Comparison of ENCODE assay signal across 8 cellular contexts in genomic region chr20:834151-834747, GRCh38. TPM values are rescaled to one million over a fixed set of nuclear protein-coding genes. Genes with fewer than 3 reads are reported as not detected.
A peak's percentile ranks its signal among the peaks of the same experiment; 100 is the strongest.
DNase-seq lines count a peak whose midpoint lies in the region; ATAC-seq and TF ChIP-seq lines count a peak whose summit lies in the region.

No MANE protein-coding gene starts in this region.

- no peak overlapping the region for H3K27ac ChIP-seq in neural progenitor cell

- DNase-seq in NCI-H69 (lab: John Stamatoyannopoulos, UW) (peak; percentile 42), endothelial cell (ENCODE audit: low spot score) (no peak), neural progenitor cell (ENCODE audit: low spot score) (peak; percentile 31), HT-29 (ENCODE audit: low spot score) (no peak), retina (no peak)

- peak overlapping the region; percentile 60 for H3K4me3 ChIP-seq in neural progenitor cell

- H3K27me3 Mint-ChIP-seq in endothelial cell (ENCODE audit: unreplicated experiment) (peaks cover 5% of the 10 kb centered on the region), neural progenitor cell (ENCODE audit: insufficient read depth, low read depth) (peaks cover 13% of the 10 kb centered on the region)

- peak overlapping the region; percentile 83 for H3K4me2 ChIP-seq in neural progenitor cell

- peaks cover 5% of the 10 kb centered on the region for H3K9me3 Mint-ChIP-seq in endothelial cell (ENCODE audit: unreplicated experiment)
- H3K9me3 Mint-ChIP-seq in neural progenitor cell = peaks cover 4% of the 10 kb centered on the region

- ATAC-seq in GM18907 (IDR thresholded peaks at IDR 0.05; ENCODE audit: unreplicated experiment) (peak; percentile 10), HG02884 (IDR thresholded peaks at IDR 0.05; ENCODE audit: unreplicated experiment) (no peak), HG03520 (IDR thresholded peaks at IDR 0.05; ENCODE audit: unreplicated experiment) (no peak)

- H3K9me3 ChIP-seq in neural progenitor cell (ENCODE audit: low read depth) = no peaks in the 10 kb centered on the region

- TF ChIP-seq CTCF in endothelial cell (IDR thresholded peaks at IDR 0.05; ENCODE audit: unreplicated experiment) = no peak
- no peak for TF ChIP-seq CTCF in neural progenitor cell (IDR thresholded peaks at IDR 0.05)

- no peak overlapping the region for H3K9ac ChIP-seq in neural progenitor cell

- H3K36me3 Mint-ChIP-seq in endothelial cell (ENCODE audit: low read depth, unreplicated experiment) = peaks cover 14% of the 10 kb centered on the region
- peaks cover 4% of the 10 kb centered on the region for H3K36me3 Mint-ChIP-seq in neural progenitor cell

- peaks cover 15% of the 10 kb centered on the region for H3K27me3 ChIP-seq in neural progenitor cell

- no peaks in the 10 kb centered on the region for H3K79me2 ChIP-seq in neural progenitor cell (ENCODE audit: low read depth)

- H3K4me3 Mint-ChIP-seq in endothelial cell (ENCODE audit: unreplicated experiment) (peak overlapping the region; percentile 89), neural progenitor cell (peak overlapping the region; percentile 94)

- H2AFZ ChIP-seq in neural progenitor cell (replicated peaks) = peak overlapping the region; percentile 66

- no peaks in the 10 kb centered on the region for H3K36me3 ChIP-seq in neural progenitor cell

- peaks cover 9% of the 10 kb centered on the region for H3K4me1 ChIP-seq in neural progenitor cell

- peak overlapping the region; percentile 57 for H3K27ac Mint-ChIP-seq in endothelial cell (ENCODE audit: unreplicated experiment)
- no peak overlapping the region for H3K27ac Mint-ChIP-seq in neural progenitor cell

- peaks cover 6% of the 10 kb centered on the region for H3F3A ChIP-seq in neural progenitor cell (ENCODE audit: low read depth)

- H4K20me1 ChIP-seq in neural progenitor cell (ENCODE audit: low read depth) = no peaks in the 10 kb centered on the region

- H3K4me1 Mint-ChIP-seq in endothelial cell (ENCODE audit: unreplicated experiment) (peaks cover 18% of the 10 kb centered on the region), neural progenitor cell (peaks cover 19% of the 10 kb centered on the region)

RNA-seq across cellular contexts. Expression of gene FAM110A, which starts 0.7 kb away (rescaled TPM):
- total RNA-seq in endothelial cell (ENCODE audit: unreplicated experiment) (7.2 TPM), neural progenitor cell (ENCODE audit: low replicate concordance) (2.9 and 9.1 TPM in 2 replicates)
- 34.5 and 37.1 TPM in 2 replicates for total RNA-seq in HT-29 (2014; rRNA removed; shearing (Covaris generic))

Comparison
In these comparisons a context has a peak if more than half of its experiments do, and no peak if none do; other contexts are left out.
1. DNase-seq: peak in NCI-H69 (single experiment) and neural progenitor cell (single experiment); none in endothelial cell (single experiment), HT-29 (single experiment) and retina (single experiment).